In the genomic region with DNA sequence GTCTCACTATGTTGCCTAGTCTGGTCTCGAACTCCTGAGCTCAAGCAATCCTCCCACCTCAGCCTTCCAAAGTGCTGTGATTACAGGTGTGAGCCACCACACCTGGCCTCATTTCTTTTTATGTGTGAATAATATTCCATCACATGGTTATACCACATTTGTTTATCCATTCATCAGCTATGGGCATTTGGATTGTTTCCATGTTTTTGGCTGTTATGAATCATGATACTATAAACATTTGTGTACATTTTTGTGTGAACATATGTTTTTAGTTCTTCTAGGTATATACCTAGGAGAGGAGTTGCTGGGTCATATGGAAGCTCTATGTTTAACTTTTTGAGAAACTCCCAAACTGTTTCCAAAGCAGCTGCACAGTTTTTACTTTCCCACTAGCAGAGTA, we compare ENCODE assay signal across 35 cellular contexts. TPM values are rescaled to one million over a fixed set of nuclear protein-coding genes. Genes with fewer than 3 reads are reported as not detected.
"Had no signal": no experiment of that assay in that cellular context is flagged by ENCODE, and none has a peak within 500 bp of the region (broad histone marks: within the 10 kb centered on the region; RNA-seq: fewer than 3 reads in every experiment).

No MANE protein-coding gene starts in this region.

- ATAC-seq: activated CD4-positive, alpha-beta T cell treated with anti-CD3 and anti-CD28 coated beads for 36 hours; activated CD8-positive, alpha-beta memory T cell treated with anti-CD3 and anti-CD28 coated beads, Interleukin-2, amount 10 ng/mL, durations not matched to agents 7 days and 5 days; activated CD8-positive, alpha-beta T cell treated with anti-CD3 and anti-CD28 coated beads, Interleukin-2, amount 10 ng/mL, durations not matched to agents 7 days and 5 days; activated naive CD4-positive, alpha-beta T cell treated with anti-CD3 and anti-CD28 coated beads, Interleukin-2, amount 50 U/mL, for 72 hours; esophagus mucosa; gastroesophageal sphincter; heart right ventricle had no signal

- DNase-seq: activated CD4-positive, alpha-beta memory T cell treated with anti-CD3 and anti-CD28 coated beads for 36 hours; activated CD4-positive, alpha-beta T cell treated with anti-CD3 and anti-CD28 coated beads for 36 hours; activated CD4-positive, alpha-beta T cell treated with anti-CD3 and anti-CD28 coated beads, Interleukin-2, amount 10 ng/mL, durations not matched to agents 24 days and 14 days; activated CD4-positive, CD25-positive, alpha-beta regulatory T cell; activated CD4-positive, CD25-positive, alpha-beta regulatory T cell treated with anti-CD3 and anti-CD28 coated beads, Interleukin-2, amount 50 U/mL, for 72 hours; activated CD8-positive, alpha-beta memory T cell treated with anti-CD3 and anti-CD28 coated beads, Interleukin-2, amount 10 ng/mL, durations not matched to agents 7 days and 5 days; activated CD8-positive, alpha-beta memory T cell treated with anti-CD3 and anti-CD28 coated beads, Interleukin-2, amount 50 U/mL, for 4 hours; activated CD8-positive, alpha-beta T cell treated with anti-CD3 and anti-CD28 coated beads, Interleukin-2, amount 10 ng/mL, durations not matched to agents 7 days and 5 days; activated effector memory CD4-positive, alpha-beta T cell treated with anti-CD3 and anti-CD28 coated beads, Interleukin-2, amount 50 U/mL, for 16 hours; activated naive CD4-positive, alpha-beta T cell; activated naive CD4-positive, alpha-beta T cell treated with anti-CD3 and anti-CD28 coated beads, Interleukin-2, amount 10 ng/mL, durations not matched to agents 7 days and 5 days; activated naive CD8-positive, alpha-beta T cell treated with anti-CD3 and anti-CD28 coated beads, Interleukin-2, amount 10 ng/mL, durations not matched to agents 7 days and 5 days; activated T-cell treated with anti-CD3 and anti-CD28 coated beads, Interleukin-2, amount 50 U/mL, for 1 hour; activated T-cell treated with anti-CD3 and anti-CD28 coated beads, Interleukin-2, amount 50 U/mL, for 48 hours; dorsolateral prefrontal cortex; effector memory CD4-positive, alpha-beta T cell; endodermal cell; foreskin melanocyte; heart right ventricle; T1000 had no signal

- H3K27me3 Mint-ChIP-seq: activated CD4-positive, alpha-beta memory T cell treated with anti-CD3 and anti-CD28 coated beads for 36 hours; activated CD4-positive, alpha-beta T cell treated with anti-CD3 and anti-CD28 coated beads for 36 hours; activated CD4-positive, alpha-beta T cell treated with anti-CD3 and anti-CD28 coated beads, Interleukin-2, amount 10 ng/mL, durations not matched to agents 24 days and 14 days; activated CD8-positive, alpha-beta memory T cell treated with anti-CD3 and anti-CD28 coated beads, Interleukin-2, amount 10 ng/mL, durations not matched to agents 7 days and 5 days; activated naive CD4-positive, alpha-beta T cell treated with anti-CD3 and anti-CD28 coated beads, Interleukin-2, amount 10 ng/mL, durations not matched to agents 7 days and 5 days; activated naive CD8-positive, alpha-beta T cell treated with anti-CD3 and anti-CD28 coated beads, Interleukin-2, amount 10 ng/mL, durations not matched to agents 7 days and 5 days; brain; central memory CD8-positive, alpha-beta T cell; dendritic cell treated with granulocyte-macrophage colony-stimulating factor and Interleukin-4, amounts not matched to agents 40 ng/mL and 50 ng/mL, for 4 days had no signal

- H3K9me3 Mint-ChIP-seq: activated CD4-positive, alpha-beta memory T cell treated with anti-CD3 and anti-CD28 coated beads for 36 hours; activated CD4-positive, alpha-beta T cell treated with anti-CD3 and anti-CD28 coated beads, Interleukin-2, amount 10 ng/mL, durations not matched to agents 24 days and 14 days; activated naive CD4-positive, alpha-beta T cell treated with anti-CD3 and anti-CD28 coated beads, Interleukin-2, amount 10 ng/mL, durations not matched to agents 7 days and 5 days; activated naive CD8-positive, alpha-beta T cell treated with anti-CD3 and anti-CD28 coated beads, Interleukin-2, amount 10 ng/mL, durations not matched to agents 7 days and 5 days; activated T-helper 1 cell treated with anti-CD3 and anti-CD28 coated beads, Interleukin-12 subunit alpha, Interleukin-12 subunit beta, Interleukin-2, Interleukin-4 antibody, amounts not matched to agents 30 ng/mL and 10 ng/mL and 1 ng/mL, durations not matched to agents 14 hours and 24 hours and 36 hours; activated T-helper 2 cell treated with anti-CD3 and anti-CD28 coated beads, Interferon-gamma antibody, Interleukin-2, Interleukin-4, amounts not matched to agents 10 μg/mL and 5 μg/mL and 100 μg/mL, durations not matched to agents 14 hours and 24 hours and 36 hours; brain; central memory CD8-positive, alpha-beta T cell; dendritic cell treated with granulocyte-macrophage colony-stimulating factor and Interleukin-4, amounts not matched to agents 40 ng/mL and 50 ng/mL, for 4 days; endodermal cell; T-helper 1 cell treated with Interleukin-12 subunit alpha and Interleukin-12 subunit beta and Interleukin-4 antibody, amounts not matched to agents 30 μg/mL and 1 μg/mL, for 36 hours had no signal

- H3K4me3 Mint-ChIP-seq: activated CD4-positive, alpha-beta memory T cell treated with anti-CD3 and anti-CD28 coated beads for 36 hours; activated CD4-positive, alpha-beta T cell treated with anti-CD3 and anti-CD28 coated beads for 36 hours; activated CD4-positive, alpha-beta T cell treated with anti-CD3 and anti-CD28 coated beads, Interleukin-2, amount 10 ng/mL, durations not matched to agents 24 days and 14 days; activated CD8-positive, alpha-beta memory T cell treated with anti-CD3 and anti-CD28 coated beads, Interleukin-2, amount 10 ng/mL, durations not matched to agents 7 days and 5 days; activated CD8-positive, alpha-beta T cell treated with anti-CD3 and anti-CD28 coated beads, Interleukin-2, amount 10 ng/mL, durations not matched to agents 7 days and 5 days; activated naive CD4-positive, alpha-beta T cell treated with anti-CD3 and anti-CD28 coated beads, Interleukin-2, amount 10 ng/mL, durations not matched to agents 7 days and 5 days; activated naive CD8-positive, alpha-beta T cell treated with anti-CD3 and anti-CD28 coated beads, Interleukin-2, amount 10 ng/mL, durations not matched to agents 7 days and 5 days; activated T-helper 1 cell treated with anti-CD3 and anti-CD28 coated beads, Interleukin-12 subunit alpha, Interleukin-12 subunit beta, Interleukin-2, Interleukin-4 antibody, amounts not matched to agents 30 ng/mL and 10 ng/mL and 1 ng/mL, durations not matched to agents 14 hours and 24 hours and 36 hours; brain; central memory CD8-positive, alpha-beta T cell; dendritic cell treated with granulocyte-macrophage colony-stimulating factor and Interleukin-4, amounts not matched to agents 40 ng/mL and 50 ng/mL, for 4 days; endodermal cell; T-helper 1 cell treated with Interleukin-12 subunit alpha and Interleukin-12 subunit beta and Interleukin-4 antibody, amounts not matched to agents 30 μg/mL and 1 μg/mL, for 36 hours had no signal

- H3K27ac Mint-ChIP-seq: activated CD4-positive, alpha-beta memory T cell treated with anti-CD3 and anti-CD28 coated beads for 36 hours; activated CD4-positive, alpha-beta T cell treated with anti-CD3 and anti-CD28 coated beads for 36 hours; activated CD4-positive, alpha-beta T cell treated with anti-CD3 and anti-CD28 coated beads, Interleukin-2, amount 10 ng/mL, durations not matched to agents 24 days and 14 days; activated CD8-positive, alpha-beta memory T cell treated with anti-CD3 and anti-CD28 coated beads, Interleukin-2, amount 10 ng/mL, durations not matched to agents 7 days and 5 days; activated CD8-positive, alpha-beta T cell treated with anti-CD3 and anti-CD28 coated beads, Interleukin-2, amount 10 ng/mL, durations not matched to agents 7 days and 5 days; activated naive CD4-positive, alpha-beta T cell treated with anti-CD3 and anti-CD28 coated beads, Interleukin-2, amount 10 ng/mL, durations not matched to agents 7 days and 5 days; activated naive CD4-positive, alpha-beta T cell treated with anti-CD3 and anti-CD28 coated beads, Interleukin-2, amount 50 U/mL, for 72 hours; activated naive CD8-positive, alpha-beta T cell treated with anti-CD3 and anti-CD28 coated beads, Interleukin-2, amount 10 ng/mL, durations not matched to agents 7 days and 5 days; activated T-helper 1 cell treated with anti-CD3 and anti-CD28 coated beads, Interleukin-12 subunit alpha, Interleukin-12 subunit beta, Interleukin-2, Interleukin-4 antibody, amounts not matched to agents 30 ng/mL and 10 ng/mL and 1 ng/mL, durations not matched to agents 14 hours and 24 hours and 36 hours; activated T-helper 2 cell treated with anti-CD3 and anti-CD28 coated beads, Interferon-gamma antibody, Interleukin-2, Interleukin-4, amounts not matched to agents 10 μg/mL and 5 μg/mL and 100 μg/mL, durations not matched to agents 14 hours and 24 hours and 36 hours; brain; dendritic cell treated with granulocyte-macrophage colony-stimulating factor and Interleukin-4, amounts not matched to agents 40 ng/mL and 50 ng/mL, for 4 days; endodermal cell; T-helper 1 cell treated with Interleukin-12 subunit alpha and Interleukin-12 subunit beta and Interleukin-4 antibody, amounts not matched to agents 30 μg/mL and 1 μg/mL, for 36 hours had no signal

- H3K4me3 ChIP-seq: ascending aorta, breast epithelium, coronary artery, dorsolateral prefrontal cortex, gastroesophageal sphincter, heart right ventricle, hepatocyte had no signal

RNA-seq across cellular contexts. Expression of a gene that starts 24.6 kb away (rescaled TPM):
- total RNA-seq: activated CD4-positive, alpha-beta T cell treated with anti-CD3 and anti-CD28 coated beads, Interleukin-2, amount 10 ng/mL, durations not matched to agents 24 days and 14 days; activated CD8-positive, alpha-beta memory T cell treated with anti-CD3 and anti-CD28 coated beads for 36 hours; activated CD8-positive, alpha-beta memory T cell treated with anti-CD3 and anti-CD28 coated beads, Interleukin-2, amount 10 ng/mL, durations not matched to agents 7 days and 5 days; activated naive CD8-positive, alpha-beta T cell treated with anti-CD3 and anti-CD28 coated beads, Interleukin-2, amount 10 ng/mL, durations not matched to agents 7 days and 5 days; activated T-helper 2 cell treated with anti-CD3 and anti-CD28 coated beads, Interferon-gamma antibody, Interleukin-2, Interleukin-4, amounts not matched to agents 10 μg/mL and 5 μg/mL and 100 μg/mL, durations not matched to agents 14 hours and 24 hours and 36 hours; ascending aorta; T-helper 2 cell treated with Interferon-gamma antibody and Interleukin-4, amounts not matched to agents 100 ng/mL and 5 ng/mL, for 36 hours had no signal
